8 cellular contexts compared by ENCODE assay signal in genomic region chr2:113273031-113273551, GRCh38. TPM values are rescaled to one million over a fixed set of nuclear protein-coding genes. Genes with fewer than 3 reads are reported as not detected.
A peak's percentile ranks its signal among the peaks of the same experiment; 100 is the strongest.
DNase-seq lines count a peak whose midpoint lies in the region; ATAC-seq, FAIRE-seq and TF ChIP-seq lines count a peak whose summit lies in the region.

No MANE protein-coding gene starts in this region.

- POLR2A ChIA-PET in PC-9 (lab: Charles Lee; ENCODE audit: unreplicated experiment): no interaction called here

- H3K36me3 ChIP-seq in bronchial epithelial cell (ENCODE audit: control insufficient read depth, insufficient read depth, low read length): no peaks in the 10 kb centered on the region
- no peaks in the 10 kb centered on the region for H3K36me3 ChIP-seq in upper lobe of left lung
- no peaks in the 10 kb centered on the region for H3K36me3 ChIP-seq in PC-9 (ENCODE audit: low read depth)
- no peaks in the 10 kb centered on the region for H3K36me3 ChIP-seq in prostate gland

- peak; percentile 46 for DNase-seq in NAMALWA (ENCODE audit: low spot score)
- no peak for DNase-seq in bronchial epithelial cell (ENCODE audit: low read depth)
- DNase-seq in osteocyte (ENCODE audit: extremely low spot score, unreplicated experiment): no peak
- no peak for DNase-seq in upper lobe of left lung
- DNase-seq in PC-9: no peak
- no peak for DNase-seq in prostate gland (ENCODE audit: low spot score)

- TF ChIP-seq POLR2A in upper lobe of left lung (IDR thresholded peaks at IDR 0.05): no peak
- TF ChIP-seq POLR2A in prostate gland (IDR thresholded peaks at IDR 0.05): no peak

- FAIRE-seq in bronchial epithelial cell (lab: Jason Lieb, UNC): no peak

- H3K4me2 ChIP-seq in PC-9: no peak overlapping the region

- intact Hi-C loops in PC-9 (cut with micrococcal nuclease; ENCODE audit: unreplicated experiment) (no loop called here), prostate gland (cut with DNase I) (no loop called here)

- no peak overlapping the region for H2AFZ ChIP-seq in PC-9

- H3K9me2 ChIP-seq in PC-9 (ENCODE audit: insufficient read depth): no peaks in the 10 kb centered on the region

- peaks cover 22% of the 10 kb centered on the region for H3K4me1 Mint-ChIP-seq in osteocyte (ENCODE audit: unreplicated experiment)

- H3K4me3 Mint-ChIP-seq in osteocyte (ENCODE audit: unreplicated experiment): peak overlapping the region; percentile 29

- TF ChIP-seq CTCF in bronchial epithelial cell (IDR thresholded peaks at IDR 0.05; ENCODE audit: insufficient read depth, low read length, severe bottlenecking) (peak; percentile 18), osteocyte (IDR thresholded peaks at IDR 0.05) (peak; percentile 45), upper lobe of left lung (IDR thresholded peaks at IDR 0.05) (peak in 1 of 6 experiments; percentile 5), PC-9 (conservative IDR thresholded peaks at IDR 0.05) (no peak), prostate gland (IDR thresholded peaks at IDR 0.05) (no peak)

- WGBS in upper lobe of left lung, 2 donors: 17 to 28% methylated on average over 8 of the region's 8 CpGs
- 21% methylated on average over 8 of the region's 8 CpGs for WGBS in prostate gland

- H3K79me2 ChIP-seq in PC-9 (ENCODE audit: low read depth): no peaks in the 10 kb centered on the region

- TF ChIP-seq EP300 in upper lobe of left lung (IDR thresholded peaks at IDR 0.05): no peak

- H3K27ac ChIP-seq in upper lobe of left lung (no peak overlapping the region), PC-9 (no peak overlapping the region), prostate gland (no peak overlapping the region)

- H3K9me3 Mint-ChIP-seq in osteocyte (ENCODE audit: unreplicated experiment): no peaks in the 10 kb centered on the region

- peaks cover 78% of the 10 kb centered on the region for H3K27me3 Mint-ChIP-seq in osteocyte (ENCODE audit: unreplicated experiment)

- H3F3A ChIP-seq in PC-9 (ENCODE audit: insufficient read depth, low read depth): no peaks in the 10 kb centered on the region; the same call in none of the 2 replicates

- H4K20me1 ChIP-seq in PC-9 (ENCODE audit: insufficient read depth): no peaks in the 10 kb centered on the region

- H3K27ac Mint-ChIP-seq in osteocyte (ENCODE audit: unreplicated experiment): no peak overlapping the region

- H3K4me3 ChIP-seq in bronchial epithelial cell (ENCODE audit: low read depth, low read length): no peak overlapping the region
- no peak overlapping the region for H3K4me3 ChIP-seq in upper lobe of left lung
- no peak overlapping the region for H3K4me3 ChIP-seq in PC-9
- no peak overlapping the region for H3K4me3 ChIP-seq in prostate gland

- no TSS peak for BruUV-seq in PC-9 (replicated peaks; lab: Mats Ljungman, UMichigan)

- H3K9me3 ChIP-seq in upper lobe of left lung (no peaks in the 10 kb centered on the region), PC-9 (ENCODE audit: insufficient read depth, low read depth) (no peaks in the 10 kb centered on the region), prostate gland (no peaks in the 10 kb centered on the region)

- ATAC-seq in GM18498 (IDR thresholded peaks at IDR 0.05; ENCODE audit: unreplicated experiment): peak; percentile 58
- ATAC-seq in upper lobe of left lung (ENCODE audit: low FRiP score in 2 of 2): no peak
- ATAC-seq in HG02759 (IDR thresholded peaks at IDR 0.05; ENCODE audit: unreplicated experiment): no peak

- CTCF ChIA-PET in PC-9 (lab: Charles Lee): no interaction called here

- H3K27me3 ChIP-seq in bronchial epithelial cell (ENCODE audit: control insufficient read depth, insufficient read depth, low read length): peaks cover 47% of the 10 kb centered on the region
- peaks cover 0 to 31% (median 19%) of the 10 kb centered on the region in 4 donors for H3K27me3 ChIP-seq in upper lobe of left lung
- no peaks in the 10 kb centered on the region for H3K27me3 ChIP-seq in PC-9 (ENCODE audit: insufficient read depth, low read depth)
- H3K27me3 ChIP-seq in prostate gland (replicated peaks; ENCODE audit: insufficient read depth): peaks cover 23% of the 10 kb centered on the region

- H3K4me1 ChIP-seq in upper lobe of left lung (peaks cover 14 to 27% (median 16%) of the 10 kb centered on the region in 4 donors), PC-9 (replicated peaks; ENCODE audit: insufficient read depth) (no peaks in the 10 kb centered on the region), prostate gland (replicated peaks) (no peaks in the 10 kb centered on the region)

- peaks cover 2% of the 10 kb centered on the region for H3K36me3 Mint-ChIP-seq in osteocyte (ENCODE audit: unreplicated experiment)

RNA-seq across cellular contexts. Expression of gene PAX8, which starts 5.6 kb away (rescaled TPM):
- total RNA-seq in bronchial epithelial cell (3.5 TPM in 1 of 2 replicates, not detected in the other), osteocyte (not detected in 2 replicates), upper lobe of left lung (1 to 10 TPM; 1.5 to 3.6 (median 2.0) TPM), PC-9 (2021) (5.8 and 6.4 TPM in 2 replicates), prostate gland (1 to 10 TPM; 1.0 to 3.8 TPM)

Comparison
In these comparisons a context has a peak if more than half of its experiments do, and no peak if none do; other contexts are left out.
1. CTCF ChIP-seq: peak in bronchial epithelial cell (single experiment) and osteocyte (single experiment); none in PC-9 (single experiment) and prostate gland (0 of 4).